Comparison of ENCODE assay signal across 16 cellular contexts in the genomic region with DNA sequence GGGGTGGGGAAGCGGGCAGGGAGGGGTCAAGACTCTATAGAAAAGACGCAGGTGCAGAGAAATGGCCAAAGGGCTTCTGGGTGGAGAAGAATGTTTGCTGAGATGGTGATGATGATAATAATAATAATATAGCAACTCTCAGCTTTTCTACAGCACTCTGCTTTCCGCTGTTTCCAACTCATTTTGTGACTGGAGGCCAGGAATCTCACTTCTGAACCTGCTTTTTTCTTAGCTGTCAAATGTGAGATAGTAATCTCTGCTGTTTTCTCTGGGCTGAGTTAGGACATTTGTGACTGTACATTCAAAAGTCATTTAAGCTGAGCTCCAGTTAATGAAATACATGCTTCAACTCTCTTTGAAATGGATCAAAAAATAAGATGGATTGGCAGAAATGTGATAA. TPM values are rescaled to one million over a fixed set of nuclear protein-coding genes. Genes with fewer than 3 reads are reported as not detected.
A peak's percentile ranks its signal among the peaks of the same experiment; 100 is the strongest.
DNase-seq lines count a peak whose midpoint lies in the region; ATAC-seq, FAIRE-seq and TF ChIP-seq lines count a peak whose summit lies in the region.
"Had no signal": no experiment of that assay in that cellular context is flagged by ENCODE, and none has a peak within 500 bp of the region (broad histone marks: within the 10 kb centered on the region; RNA-seq: fewer than 3 reads in every experiment).

No MANE protein-coding gene starts in this region.

- TF ChIP-seq RAD21 in A549 (conservative IDR thresholded peaks at IDR 0.05 in 1 of 2, IDR thresholded peaks at IDR 0.05 in 1 of 2), result no peak
- no peak for TF ChIP-seq RAD21 in HepG2 (CRISPR knock-in tag; IDR thresholded peaks at IDR 0.05)

- 76% methylated on average over 3 of the region's 3 CpGs for WGBS in A549 (ENCODE audit: missing lambda C conversion rate)
- 13% methylated on average over 3 of the region's 3 CpGs for WGBS in HepG2 (ENCODE audit: low lambda C conversion rate)
- WGBS in sigmoid colon, 2 donors, result 49 to 67% methylated on average over 3 of the region's 3 CpGs

- no peak overlapping the region for H3K27ac Mint-ChIP-seq in activated T-helper 2 cell treated with anti-CD3 and anti-CD28 coated beads, Interferon-gamma antibody, Interleukin-2, Interleukin-4, amounts not matched to agents 10 μg/mL and 5 μg/mL and 100 μg/mL, durations not matched to agents 14 hours and 24 hours and 36 hours
- H3K27ac Mint-ChIP-seq: naive B cell had no signal

- H3K9me2 ChIP-seq in PC-9 (ENCODE audit: insufficient read depth), result no peaks in the 10 kb centered on the region

- H3K36me3 Mint-ChIP-seq in activated T-helper 2 cell treated with anti-CD3 and anti-CD28 coated beads, Interferon-gamma antibody, Interleukin-2, Interleukin-4, amounts not matched to agents 10 μg/mL and 5 μg/mL and 100 μg/mL, durations not matched to agents 14 hours and 24 hours and 36 hours (ENCODE audit: low read depth), result no peaks in the 10 kb centered on the region
- H3K36me3 Mint-ChIP-seq: immature natural killer cell, naive B cell had no signal

- H3K36me3 ChIP-seq in OCI-LY3 (replicated peaks; ENCODE audit: low read depth, low read length) (no peaks in the 10 kb centered on the region), HepG2 (replicated peaks in 1 of 2; ENCODE audit: control insufficient read depth in 1 of 2, insufficient read depth in 2 of 2, low read length in 2 of 2) (no peaks in the 10 kb centered on the region), sigmoid colon (no peaks in the 10 kb centered on the region), PC-9 (ENCODE audit: low read depth) (no peaks in the 10 kb centered on the region)
- H3K36me3 ChIP-seq: SJCRH30 had no signal

- in situ Hi-C loops in HepG2 (cut with HindIII; ENCODE audit: extremely low pct_ligation_motif_present, low pct_unique_long_range_greater_than_20kb), result no loop called here

- BruUV-seq in HepG2 (replicated peaks; lab: Mats Ljungman, UMichigan) (no TSS peak), PC-9 (replicated peaks; lab: Mats Ljungman, UMichigan) (no TSS peak)

- H3K4me1 ChIP-seq in A549, result peaks cover 27% of the 10 kb centered on the region
- peaks cover 37% of the 10 kb centered on the region for H3K4me1 ChIP-seq in OCI-LY3 (ENCODE audit: low read length)
- H3K4me1 ChIP-seq in HepG2 (ENCODE audit: insufficient read depth, low read length), result peaks cover 64% of the 10 kb centered on the region
- H3K4me1 ChIP-seq in sigmoid colon, result peaks cover 0 to 90% (median 63%) of the 10 kb centered on the region in 4 donors
- H3K4me1 ChIP-seq in PC-9 (replicated peaks; ENCODE audit: insufficient read depth), result no peaks in the 10 kb centered on the region
- H3K4me1 ChIP-seq: foreskin keratinocyte, SJCRH30 had no signal

- peaks cover 19% of the 10 kb centered on the region for H3K27me3 Mint-ChIP-seq in activated T-helper 2 cell treated with anti-CD3 and anti-CD28 coated beads, Interferon-gamma antibody, Interleukin-2, Interleukin-4, amounts not matched to agents 10 μg/mL and 5 μg/mL and 100 μg/mL, durations not matched to agents 14 hours and 24 hours and 36 hours (ENCODE audit: low read depth)

- TF ChIP-seq POLR2A in A549 (IDR thresholded peaks at IDR 0.05; ENCODE audit: low read length), result no peak
- no peak for TF ChIP-seq POLR2A in HepG2 (IDR thresholded peaks at IDR 0.05; ENCODE audit: insufficient read depth in 1 of 2, low read depth in 2 of 2, low read length in 2 of 2)
- no peak for TF ChIP-seq POLR2A in sigmoid colon (IDR thresholded peaks at IDR 0.05)

- H3K9me3 ChIP-seq in A549, result no peaks in the 10 kb centered on the region
- H3K9me3 ChIP-seq in OCI-LY3 (ENCODE audit: insufficient read depth, low read length), result no peaks in the 10 kb centered on the region
- H3K9me3 ChIP-seq in HepG2 (ENCODE audit: low read length), result no peaks in the 10 kb centered on the region
- H3K9me3 ChIP-seq in sigmoid colon, result no peaks in the 10 kb centered on the region
- H3K9me3 ChIP-seq in PC-9 (ENCODE audit: insufficient read depth, low read depth), result no peaks in the 10 kb centered on the region
- H3K9me3 ChIP-seq: SJCRH30 had no signal

- H3K27ac ChIP-seq in A549, result peak overlapping the region; percentile 57 to 77; a peak in 5 of 6 replicates
- no peak overlapping the region for H3K27ac ChIP-seq in OCI-LY3 (ENCODE audit: low read length)
- no peak overlapping the region for H3K27ac ChIP-seq in HepG2 (ENCODE audit: extremely low read length, insufficient read depth, low read length)
- H3K27ac ChIP-seq in sigmoid colon, result peak overlapping the region; percentile 94 to 98 (median 98)
- no peak overlapping the region for H3K27ac ChIP-seq in PC-9
- H3K27ac ChIP-seq: foreskin keratinocyte, SJCRH30, VCaP had no signal

- no peaks in the 10 kb centered on the region for H3K9me3 Mint-ChIP-seq in activated T-helper 2 cell treated with anti-CD3 and anti-CD28 coated beads, Interferon-gamma antibody, Interleukin-2, Interleukin-4, amounts not matched to agents 10 μg/mL and 5 μg/mL and 100 μg/mL, durations not matched to agents 14 hours and 24 hours and 36 hours
- H3K9me3 Mint-ChIP-seq: immature natural killer cell, naive B cell had no signal

- no peak overlapping the region for H3K9ac ChIP-seq in OCI-LY3 (ENCODE audit: low read length)
- no peak overlapping the region; the same call in 1 of the 2 replicates for H3K9ac ChIP-seq in HepG2 (ENCODE audit: insufficient read depth, low read depth, low read length)

- TF ChIP-seq EP300 in A549 (IDR thresholded peaks at IDR 0.05), result no peak
- no peak for TF ChIP-seq EP300 in HepG2 (IDR thresholded peaks at IDR 0.05; ENCODE audit: low read depth in 2 of 2, low read length in 2 of 2)
- TF ChIP-seq EP300 in HepG2 (CRISPR knock-in tag; IDR thresholded peaks at IDR 0.05; ENCODE audit: borderline replicate concordance), result no peak
- no peak for TF ChIP-seq EP300 in sigmoid colon (IDR thresholded peaks at IDR 0.05)

- CTCF ChIA-PET in A549 (lab: Yijun Ruan, JAX) (interaction anchor here (0.9 to 2.2 kb wide), 9 partner anchors 9 to 159 kb away, joined by 3 to 9 read pairs (median 6); no protein-coding TSS in a partner anchor), HepG2 (lab: Yijun Ruan, JAX; ENCODE audit: low intra/inter-chr PET ratio, low total read pairs) (no interaction called here), PC-9 (lab: Charles Lee) (no interaction called here)

- H3K4me1 Mint-ChIP-seq in activated T-helper 2 cell treated with anti-CD3 and anti-CD28 coated beads, Interferon-gamma antibody, Interleukin-2, Interleukin-4, amounts not matched to agents 10 μg/mL and 5 μg/mL and 100 μg/mL, durations not matched to agents 14 hours and 24 hours and 36 hours (ENCODE audit: low read depth), result no peaks in the 10 kb centered on the region

- H4K20me1 ChIP-seq in OCI-LY3 (ENCODE audit: insufficient read depth, low read length), result no peaks in the 10 kb centered on the region
- H4K20me1 ChIP-seq in HepG2 (ENCODE audit: insufficient read depth, low read length), result peaks cover 14% of the 10 kb centered on the region; the same call in 1 of the 2 replicates
- H4K20me1 ChIP-seq in PC-9 (ENCODE audit: insufficient read depth), result no peaks in the 10 kb centered on the region

- DNase-seq in A549 (ENCODE audit: low read depth in 1 of 2, low spot score in 1 of 2) (no peak), HepG2 (ENCODE audit: low spot score) (no peak), sigmoid colon (no peak), PC-9 (no peak)
- DNase-seq in activated T-helper 2 cell treated with anti-CD3 and anti-CD28 coated beads, Interferon-gamma antibody, Interleukin-2, Interleukin-4, amounts not matched to agents 10 μg/mL and 5 μg/mL and 100 μg/mL, durations not matched to agents 14 hours and 24 hours and 36 hours (ENCODE audit: low spot score), result no peak
- DNase-seq: activated T-cell treated with anti-CD3 and anti-CD28 coated beads for 4 hours, AML-193, foreskin keratinocyte, immature natural killer cell, naive B cell, NCI-H187 treated with DMSO at 0.1 percent for 48 hours had no signal

- TF ChIP-seq CTCF in A549 (IDR thresholded peaks at IDR 0.05) (no peak), OCI-LY3 (IDR thresholded peaks at IDR 0.05; ENCODE audit: low read depth, low read length) (no peak), HepG2 (CRISPR knock-in tag; IDR thresholded peaks at IDR 0.05) (no peak), sigmoid colon (IDR thresholded peaks at IDR 0.05) (no peak), PC-9 (conservative IDR thresholded peaks at IDR 0.05) (no peak)

- no peak for FAIRE-seq in A549 (lab: Jason Lieb, UNC)
- FAIRE-seq in HepG2 (lab: Jason Lieb, UNC), result peak; percentile 18

- H3K4me3 Mint-ChIP-seq in activated T-helper 2 cell treated with anti-CD3 and anti-CD28 coated beads, Interferon-gamma antibody, Interleukin-2, Interleukin-4, amounts not matched to agents 10 μg/mL and 5 μg/mL and 100 μg/mL, durations not matched to agents 14 hours and 24 hours and 36 hours (ENCODE audit: low read depth), result no peak overlapping the region
- H3K4me3 Mint-ChIP-seq: immature natural killer cell, naive B cell had no signal

- H3K27me3 ChIP-seq in OCI-LY3 (ENCODE audit: low read depth, low read length), result peaks cover 7% of the 10 kb centered on the region; the same call in 1 of the 2 replicates
- peaks cover 8 to 53% of the 10 kb centered on the region in 2 experiments; a peak in 4 of 5 replicates for H3K27me3 ChIP-seq in HepG2 (ENCODE audit: control insufficient read depth in 1 of 2, insufficient read depth in 2 of 2, low read length in 2 of 2)
- no peaks in the 10 kb centered on the region for H3K27me3 ChIP-seq in sigmoid colon
- no peaks in the 10 kb centered on the region; the same call in 1 of the 2 replicates for H3K27me3 ChIP-seq in PC-9 (ENCODE audit: insufficient read depth, low read depth)

- H3K4me3 ChIP-seq in A549 (no peak overlapping the region), OCI-LY3 (ENCODE audit: low read length) (peak overlapping the region; percentile 91), HepG2 (replicated peaks in 1 of 3; ENCODE audit: insufficient read depth in 1 of 3, low read depth in 2 of 3, low read length in 3 of 3) (peak overlapping the region; percentile 29 to 92 (median 36); a peak in 4 of 6 replicates), sigmoid colon (peak overlapping the region; percentile 56 to 85 (median 80)), PC-9 (no peak overlapping the region)
- H3K4me3 ChIP-seq: SJCRH30 had no signal

- no peaks in the 10 kb centered on the region for H3F3A ChIP-seq in PC-9 (ENCODE audit: insufficient read depth, low read depth)

- H3K79me2 ChIP-seq in OCI-LY3 (ENCODE audit: low read length), result no peaks in the 10 kb centered on the region; the same call in 1 of the 2 replicates
- H3K79me2 ChIP-seq in HepG2 (ENCODE audit: insufficient read depth, low read length), result peaks cover 20% of the 10 kb centered on the region
- H3K79me2 ChIP-seq in PC-9 (ENCODE audit: low read depth), result no peaks in the 10 kb centered on the region

- POLR2A ChIA-PET in A549 (lab: Yijun Ruan, JAX) (interaction anchor here (1.5 kb wide), 1 partner anchor 10 kb away, joined by 7 read pairs; no protein-coding TSS in a partner anchor), HepG2 (lab: Yijun Ruan, JAX) (interaction anchor here (0.8 to 1.6 kb wide), 3 partner anchors 35 to 154 kb away, joined by 3 to 8 read pairs (median 3); no protein-coding TSS in a partner anchor), PC-9 (lab: Charles Lee; ENCODE audit: unreplicated experiment) (no interaction called here)

- H3K4me2 ChIP-seq in A549, result peak overlapping the region; percentile 87
- H3K4me2 ChIP-seq in OCI-LY3 (ENCODE audit: low read length), result peak overlapping the region; percentile 90
- peak overlapping the region; percentile 98 for H3K4me2 ChIP-seq in HepG2 (ENCODE audit: low read depth, low read length)
- no peak overlapping the region for H3K4me2 ChIP-seq in PC-9

- ATAC-seq in A549 (no peak), HepG2 (no peak), HG03354 (IDR thresholded peaks at IDR 0.05; ENCODE audit: poor library complexity, severe bottlenecking, unreplicated experiment) (no peak), GM18517 (IDR thresholded peaks at IDR 0.05; ENCODE audit: unreplicated experiment) (no peak)

- no peak overlapping the region for H2AFZ ChIP-seq in OCI-LY3 (ENCODE audit: low read depth, low read length)
- no peak overlapping the region for H2AFZ ChIP-seq in HepG2 (ENCODE audit: low read length)
- H2AFZ ChIP-seq in PC-9, result no peak overlapping the region

- intact Hi-C loops in HepG2 (cut with micrococcal nuclease; ENCODE audit: unreplicated experiment), result loop anchor here (1.0 to 5.0 kb wide), 2 partner anchors 42 to 44 kb away; no protein-coding TSS in a partner anchor
- intact Hi-C loops in sigmoid colon (cut with DNase I), result loop anchor here (2.0 kb wide), 1 partner anchor 44 kb away; no protein-coding TSS in a partner anchor
- intact Hi-C loops in PC-9 (cut with micrococcal nuclease; ENCODE audit: unreplicated experiment), result loop anchor here (1.0 kb wide), 1 partner anchor 44 kb away; no protein-coding TSS in a partner anchor
- intact Hi-C loops in activated T-helper 2 cell treated with anti-CD3 and anti-CD28 coated beads, Interferon-gamma antibody, Interleukin-2, Interleukin-4, amounts not matched to agents 10 μg/mL and 5 μg/mL and 100 μg/mL, durations not matched to agents 14 hours and 24 hours and 36 hours (cut with micrococcal nuclease), result no loop called here

RNA-seq across cellular contexts. Expression of a gene that starts 58.4 kb away (rescaled TPM):
- polyA plus RNA-seq in A549 (2011; rRNA removed), result 4.9 and 9.5 TPM in 2 replicates
- 1.6 and 2.9 TPM in 2 replicates for polyA plus RNA-seq in A549 (2012; cell fraction: cytosol; rRNA removed)
- polyA plus RNA-seq in A549 (2012; cell fraction: nucleus; rRNA removed), result 7.3 and 9.9 TPM in 2 replicates
- 7.7 to 11.4 TPM (median 10.6 TPM) in 3 replicates for polyA plus RNA-seq in A549 (2017; fragmentation: RNase III; extraction: RNeasy Plus Mini Kit Qiagen cat#74134 plus additional on column Dnase treatment)
- 27.8 and 32.4 TPM in 2 replicates for polyA minus RNA-seq in A549 (2011; rRNA and poly(A)+ RNA removed)
- total RNA-seq in HepG2 (2016; rRNA removed; fragmentation: Illumina TruSeq; extraction: Trizol), result 1.9 TPM in 2 replicates
- total RNA-seq in HepG2 (2016; cell fraction: cytosol; rRNA removed; fragmentation: Illumina TruSeq; extraction: Trizol; ENCODE audit: low read depth), result 0.51 and 0.71 TPM in 2 replicates
- total RNA-seq in HepG2 (2016; cell fraction: insoluble cytoplasmic fraction; rRNA removed; fragmentation: Illumina TruSeq; extraction: Trizol), result 1.1 and 1.7 TPM in 2 replicates
- total RNA-seq in HepG2 (2016; cell fraction: membrane; rRNA removed; fragmentation: Illumina TruSeq; extraction: Trizol), result 1.9 and 2.2 TPM in 2 replicates
- 3.7 and 4.7 TPM in 2 replicates for total RNA-seq in HepG2 (2016; cell fraction: nucleus; rRNA removed; fragmentation: Illumina TruSeq; extraction: Trizol)
- 118 and 127 TPM in 2 replicates for polyA plus RNA-seq in HepG2 (2011; rRNA removed)
- 72.1 and 78.8 TPM in 2 replicates for polyA plus RNA-seq in HepG2 (2011; cell fraction: cytosol; rRNA removed)
- polyA plus RNA-seq in HepG2 (2011; cell fraction: nucleus; rRNA removed), result 302 and 373 TPM in 2 replicates
- 63.6 and 87.8 TPM in 2 replicates for polyA plus RNA-seq in HepG2 (2012)
- 0.35 and 0.62 TPM in 2 replicates for polyA plus RNA-seq in HepG2 (2016; cell fraction: cytosol; fragmentation: Illumina TruSeq; extraction: Trizol; ENCODE audit: low read depth)
- 1.3 and 1.7 TPM in 2 replicates for polyA plus RNA-seq in HepG2 (2016; cell fraction: insoluble cytoplasmic fraction; fragmentation: Illumina TruSeq; extraction: Trizol; ENCODE audit: low read depth)
- 0.73 and 0.90 TPM in 2 replicates for polyA plus RNA-seq in HepG2 (2016; cell fraction: membrane; fragmentation: Illumina TruSeq; extraction: Trizol; ENCODE audit: low read depth)
- 1.9 and 2.0 TPM in 2 replicates for polyA plus RNA-seq in HepG2 (2016; cell fraction: nucleus; fragmentation: Illumina TruSeq; extraction: Trizol; ENCODE audit: insufficient read depth, low read depth)
- 3.6 and 445 TPM in 2 replicates for polyA minus RNA-seq in HepG2 (2011; rRNA and poly(A)+ RNA removed; ENCODE audit: low replicate concordance)
- polyA minus RNA-seq in HepG2 (2011; cell fraction: cytosol; rRNA and poly(A)+ RNA removed), result 116 and 155 TPM in 2 replicates
- 504 and 544 TPM in 2 replicates for polyA minus RNA-seq in HepG2 (2011; cell fraction: nucleus; rRNA and poly(A)+ RNA removed)
- total RNA-seq in sigmoid colon, result 1,000 to 10,000 TPM in 2 of 4 donors, 100 to 1,000 TPM in 2; 444 to 1,607 (median 968) TPM
- 10 to 100 TPM in 2 of 3 donors, 1 to 10 TPM in 1; 3.7 to 57.2 (median 13.8) TPM for polyA plus RNA-seq in sigmoid colon
- total RNA-seq in PC-9 (2021), result 5.5 and 6.0 TPM in 2 replicates
- 0.46 and 0.91 TPM in 2 replicates for total RNA-seq in activated T-helper 2 cell treated with anti-CD3 and anti-CD28 coated beads, Interferon-gamma antibody, Interleukin-2, Interleukin-4, amounts not matched to agents 10 μg/mL and 5 μg/mL and 100 μg/mL, durations not matched to agents 14 hours and 24 hours and 36 hours

Comparison
In these comparisons a context has a peak if more than half of its experiments do, and no peak if none do; other contexts are left out.
1. H3K27ac ChIP-seq: peak in A549 (2 of 2) and sigmoid colon (4 of 4); none in OCI-LY3 (single experiment), HepG2 (single experiment) and PC-9 (single experiment).
2. H3K4me3 ChIP-seq: peak in OCI-LY3 (single experiment), HepG2 (3 of 3) and sigmoid colon (4 of 4); none in A549 (single experiment) and PC-9 (single experiment).
3. RNA of a gene that starts 58.4 kb away (total RNA-seq): 444 to 1,607 TPM in sigmoid colon; 5.5 to 6.0 TPM in PC-9, 0.51 to 4.7 TPM in HepG2 and 0.46 to 0.91 TPM in activated T-helper 2 cell treated with anti-CD3 and anti-CD28 coated beads, Interferon-gamma antibody, Interleukin-2, Interleukin-4, amounts not matched to agents 10 μg/mL and 5 μg/mL and 100 μg/mL, durations not matched to agents 14 hours and 24 hours and 36 hours; every median in the first group is over 10 times any median in the second.